Comparison of ENCODE assay signal across 21 cellular contexts in genomic region chr2:237552911-237553310, GRCh38. TPM values are rescaled to one million over a fixed set of nuclear protein-coding genes. Genes with fewer than 3 reads are reported as not detected.
"Had no signal": no experiment of that assay in that cellular context is flagged by ENCODE, and none has a peak within 500 bp of the region (broad histone marks: within the 10 kb centered on the region; RNA-seq: fewer than 3 reads in every experiment).

No MANE protein-coding gene starts in this region.

- H3K4me1 ChIP-seq: left ventricle myocardium inferior had no signal

- H3K4me3 ChIP-seq: dorsolateral prefrontal cortex, hepatocyte, left ventricle myocardium inferior, lung, skin epidermis had no signal

- ATAC-seq: left cardiac atrium; naive thymus-derived CD4-positive, alpha-beta T cell; sciatic nerve had no signal

- DNase-seq: cortex of kidney; dorsolateral prefrontal cortex; effector CD8-positive, alpha-beta T cell; foreskin melanocyte; head of caudate nucleus; left cardiac atrium; left ventricle myocardium inferior; mesendoderm; naive thymus-derived CD4-positive, alpha-beta T cell; nephron progenitor cell; stimulated activated CD4-positive, alpha-beta T cell treated with anti-CD3 and anti-CD28 coated beads, Interleukin-12 subunit alpha, Interleukin-12 subunit beta, amount 100 ng/mL, for 4 hours; stimulated activated naive CD4-positive, alpha-beta T cell; trophoblast cell had no signal

- H3K27ac ChIP-seq: dorsolateral prefrontal cortex, hepatocyte, left ventricle myocardium inferior, skin epidermis had no signal

RNA-seq across cellular contexts. Expression of gene PRLH, which starts 13.5 kb away (rescaled TPM):
- total RNA-seq: dorsolateral prefrontal cortex; hepatocyte; kidney; left cardiac atrium; left ventricle myocardium inferior; lung; naive thymus-derived CD4-positive, alpha-beta T cell; omental fat pad; pulmonary artery endothelial cell; sciatic nerve; urinary bladder had no signal

RNA-seq across cellular contexts. Expression of gene RAB17, which starts 37.6 kb away (rescaled TPM):
- total RNA-seq: naive thymus-derived CD4-positive, alpha-beta T cell had no signal
